1 cellular context compared by ENCODE assay signal in genomic region chr11:72834905-72835304, GRCh38.
TF ChIP-seq lines count a peak whose summit lies in the region.

No MANE protein-coding gene starts in this region.

TF ChIP-seq in GM12878, 131 proteins besides CTCF, POLR2A, EP300 and RAD21:
- TF ChIP-seq HDAC6 (IDR thresholded peaks at IDR 0.05; ENCODE audit: unreplicated experiment) (no peak), ZZZ3 (IDR thresholded peaks at IDR 0.05; ENCODE audit: control insufficient read depth, insufficient read length, low read depth) (no peak), ZNF384 (IDR thresholded peaks at IDR 0.05; ENCODE audit: borderline replicate concordance, low read depth, low read length) (no peak), ZBTB11 (CRISPR knock-in tag; IDR thresholded peaks at IDR 0.05) (no peak), RBBP5 (conservative IDR thresholded peaks at IDR 0.05) (no peak), CHD4 (IDR thresholded peaks at IDR 0.05) (no peak), WRNIP1 (IDR thresholded peaks at IDR 0.05; ENCODE audit: borderline replicate concordance, low read depth, low read length) (no peak), SUZ12 (IDR thresholded peaks at IDR 0.05; ENCODE audit: unreplicated experiment) (no peak), POLR2AphosphoS2 (IDR thresholded peaks at IDR 0.05; ENCODE audit: low read depth, low read length) (no peak; the same call in 1 of the 2 replicates), E2F8 (IDR thresholded peaks at IDR 0.05; ENCODE audit: low read depth, partially characterized antibody) (no peak)
